Comparison of ENCODE assay signal across 8 cellular contexts in the genomic region with DNA sequence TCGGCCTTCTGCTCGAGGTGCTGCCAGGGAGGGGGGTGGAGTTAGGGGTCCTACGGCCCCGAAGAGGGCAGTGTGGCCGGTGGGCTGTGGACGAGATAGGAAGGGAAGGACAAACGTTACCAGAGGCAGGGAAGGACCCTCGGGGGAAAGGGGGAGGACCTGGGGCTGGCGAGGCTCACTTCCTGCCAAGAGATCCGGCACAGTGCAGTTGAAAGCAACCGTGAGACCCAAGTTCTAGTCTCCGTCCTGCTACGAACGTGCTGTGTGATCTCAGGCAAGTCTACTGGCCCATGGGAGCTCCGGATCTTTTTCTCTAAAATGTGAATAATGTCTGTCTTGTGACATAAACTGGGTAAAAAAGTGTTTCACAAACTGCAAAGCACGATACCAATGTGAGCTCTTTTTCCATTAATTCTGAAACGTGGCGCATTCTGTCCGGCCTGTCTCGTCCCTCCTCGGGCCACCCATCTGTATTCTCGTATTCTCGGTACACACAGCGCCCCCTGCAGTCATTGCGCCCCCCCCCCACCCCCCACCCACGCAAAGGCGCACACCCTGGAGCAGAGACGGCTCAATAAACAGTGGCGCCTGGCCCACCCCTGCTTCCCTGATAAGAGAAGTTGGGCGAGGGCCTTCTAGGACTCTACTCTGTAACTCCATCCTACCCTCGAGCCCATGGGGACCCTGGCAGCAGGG. TPM values are rescaled to one million over a fixed set of nuclear protein-coding genes. Genes with fewer than 3 reads are reported as not detected.
DNase-seq lines count a peak whose midpoint lies in the region; ATAC-seq and TF ChIP-seq lines count a peak whose summit lies in the region.

No MANE protein-coding gene starts in this region.

- peaks cover 60 to 98% (median 88%) of the 10 kb centered on the region in 10 experiments for H3K4me1 ChIP-seq in BLaER1 treated with 17β-estradiol and CSF1 and Interleukin-3, amounts not matched to agents 10 nM and 100 nM
- H3K4me1 ChIP-seq in SJCRH30, result peaks cover 40% of the 10 kb centered on the region
- H3K4me1 ChIP-seq in esophagus squamous epithelium, result peaks cover 52 to 76% (median 61%) of the 10 kb centered on the region in 3 donors

- peak overlapping the region; percentile 98 for H3K27ac Mint-ChIP-seq in osteocyte (ENCODE audit: unreplicated experiment)

- 57 to 66% methylated on average over 20 to 21 of the region's 31 CpGs for WGBS in esophagus squamous epithelium, 2 donors

- H3K9ac ChIP-seq in BLaER1 treated with 17β-estradiol and CSF1 and Interleukin-3, amounts not matched to agents 10 nM and 100 nM, result peak overlapping the region; percentile 65 to 87 (median 73)

- TF ChIP-seq POLR2A in esophagus squamous epithelium (IDR thresholded peaks at IDR 0.05), result no peak

- peak overlapping the region; percentile 9 to 54 (median 34); a peak in 14 of 20 replicates for H3K4me3 ChIP-seq in BLaER1 treated with 17β-estradiol and CSF1 and Interleukin-3, amounts not matched to agents 10 nM and 100 nM
- H3K4me3 ChIP-seq in SJCRH30 (peak overlapping the region; percentile 20; the same call in 1 of the 2 replicates), esophagus squamous epithelium (peak overlapping the region in 3 of 4 donors; percentile 2 to 45 (median 4))

- H3K4me2 ChIP-seq in BLaER1 treated with 17β-estradiol and CSF1 and Interleukin-3, amounts not matched to agents 10 nM and 100 nM, result peak overlapping the region; percentile 79 to 99 (median 93)

- H3K9me3 ChIP-seq in BLaER1 treated with 17β-estradiol and CSF1 and Interleukin-3, amounts not matched to agents 10 nM and 100 nM (replicated peaks in 1 of 11), result no peaks in the 10 kb centered on the region
- H3K9me3 ChIP-seq in SJCRH30 (replicated peaks), result no peaks in the 10 kb centered on the region
- H3K9me3 ChIP-seq in esophagus squamous epithelium, result no peaks in the 10 kb centered on the region

- peak overlapping the region; percentile 77 to 95 (median 83) for H3K27ac ChIP-seq in BLaER1 treated with 17β-estradiol and CSF1 and Interleukin-3, amounts not matched to agents 10 nM and 100 nM
- H3K27ac ChIP-seq in SJCRH30, result no peak overlapping the region
- H3K27ac ChIP-seq in esophagus squamous epithelium, result peak overlapping the region; percentile 68 to 96 (median 88)

- ATAC-seq in GM19351 (IDR thresholded peaks at IDR 0.05; ENCODE audit: unreplicated experiment), result no peak

- H3K27me3 ChIP-seq in BLaER1 treated with 17β-estradiol and CSF1 and Interleukin-3, amounts not matched to agents 10 nM and 100 nM, result peaks cover 0 to 10% (median 0%) of the 10 kb centered on the region in 11 experiments; a peak in 1 of 22 replicates
- H3K27me3 ChIP-seq in SJCRH30, result peaks cover 7% of the 10 kb centered on the region
- H3K27me3 ChIP-seq in esophagus squamous epithelium, result no peaks in the 10 kb centered on the region

- peaks cover 63% of the 10 kb centered on the region for H3K4me1 Mint-ChIP-seq in osteocyte (ENCODE audit: unreplicated experiment)

- H3K36me3 ChIP-seq in BLaER1 treated with 17β-estradiol and CSF1 and Interleukin-3, amounts not matched to agents 10 nM and 100 nM, result no peaks in the 10 kb centered on the region
- H3K36me3 ChIP-seq in SJCRH30 (no peaks in the 10 kb centered on the region), esophagus squamous epithelium (no peaks in the 10 kb centered on the region)

- TF ChIP-seq CTCF in esophagus squamous epithelium (IDR thresholded peaks at IDR 0.05) (no peak), osteocyte (IDR thresholded peaks at IDR 0.05) (no peak)

- no peaks in the 10 kb centered on the region for H3K36me3 Mint-ChIP-seq in osteocyte (ENCODE audit: unreplicated experiment)

- no peaks in the 10 kb centered on the region for H3K27me3 Mint-ChIP-seq in osteocyte (ENCODE audit: unreplicated experiment)

- no peaks in the 10 kb centered on the region for H4K20me1 ChIP-seq in BLaER1 treated with 17β-estradiol and CSF1 and Interleukin-3, amounts not matched to agents 10 nM and 100 nM

- intact Hi-C loops in esophagus squamous epithelium (cut with DNase I), result loop anchor here (10.0 kb wide), 1 partner anchor 156 kb away; no protein-coding TSS in a partner anchor

- H3K4me3 Mint-ChIP-seq in osteocyte (ENCODE audit: unreplicated experiment), result no peak overlapping the region

- no peaks in the 10 kb centered on the region for H3K9me3 Mint-ChIP-seq in osteocyte (ENCODE audit: unreplicated experiment)

- no peak for DNase-seq in SJCRH30
- no peak for DNase-seq in esophagus squamous epithelium (lab: John Stamatoyannopoulos, UW)
- no peak for DNase-seq in osteocyte (ENCODE audit: extremely low spot score, unreplicated experiment)
- DNase-seq in GDM1 (lab: John Stamatoyannopoulos, UW), result no peak
- no peak for DNase-seq in pons (ENCODE audit: low spot score)
- no peak for DNase-seq in DMS53 (lab: John Stamatoyannopoulos, UW)

RNA-seq across cellular contexts. Expression of gene CYGB, which starts 8.8 kb away (rescaled TPM):
- total RNA-seq in SJCRH30 (2014; rRNA removed; shearing (Covaris generic)), result not detected in 2 replicates
- total RNA-seq in esophagus squamous epithelium (10 to 100 TPM in 2 of 4 donors, 1 to 10 TPM in 2; 1.3 to 12.8 (median 6.9) TPM), osteocyte (8.6 and 9.1 TPM in 2 replicates)

RNA-seq across cellular contexts. Expression of gene PRCD, which starts 11.2 kb away (rescaled TPM):
- total RNA-seq in SJCRH30 (2014; rRNA removed; shearing (Covaris generic)), result 2.1 and 3.4 TPM in 2 replicates
- total RNA-seq in esophagus squamous epithelium (1 to 10 TPM in 2 of 4 donors, under 1 TPM in 1, not detected in 1; 0.73 to 2.5 (median 1.4) TPM), osteocyte (1.3 and 1.4 TPM in 2 replicates)

RNA-seq across cellular contexts. Expression of gene RHBDF2, which starts 27.5 kb away (rescaled TPM):
- total RNA-seq in SJCRH30 (2014; rRNA removed; shearing (Covaris generic)), result 2.4 and 2.5 TPM in 2 replicates
- total RNA-seq in esophagus squamous epithelium (10 to 100 TPM; 27.0 to 38.5 (median 33.7) TPM), osteocyte (14.5 and 17.5 TPM in 2 replicates)

RNA-seq across cellular contexts. Expression of gene ST6GALNAC2, which starts 57.0 kb away (rescaled TPM):
- 0.20 TPM in 1 of 2 replicates, not detected in the other for total RNA-seq in SJCRH30 (2014; rRNA removed; shearing (Covaris generic))
- total RNA-seq in esophagus squamous epithelium (10 to 100 TPM; 15.2 to 39.9 (median 29.5) TPM), osteocyte (1.9 and 3.3 TPM in 2 replicates)
